In the genomic region with DNA sequence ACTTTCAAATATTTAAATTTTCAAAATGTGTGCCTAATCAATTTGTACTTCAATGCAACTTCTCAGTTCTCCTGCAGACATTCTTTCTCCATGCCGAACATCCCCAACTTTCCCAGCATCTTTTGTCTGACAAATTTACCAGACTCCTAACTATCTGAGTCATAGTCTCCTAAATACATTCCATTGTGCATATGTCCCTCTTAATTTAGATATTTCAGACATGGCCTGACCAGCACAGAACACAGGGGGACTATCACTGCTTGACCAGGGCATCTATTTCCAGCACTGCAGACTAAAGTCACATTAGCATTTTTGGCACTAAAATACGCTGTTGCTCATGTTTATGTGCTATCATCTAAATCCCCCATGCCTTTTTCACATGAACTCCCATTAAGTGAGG, we compare ENCODE assay signal across 17 cellular contexts.
A peak's percentile ranks its signal among the peaks of the same experiment; 100 is the strongest.
DNase-seq lines count a peak whose midpoint lies in the region; ATAC-seq and TF ChIP-seq lines count a peak whose summit lies in the region.
"Had no signal": no experiment of that assay in that cellular context is flagged by ENCODE, and none has a peak within 500 bp of the region (broad histone marks: within the 10 kb centered on the region; RNA-seq: fewer than 3 reads in every experiment).

No MANE protein-coding gene starts in this region.

- H4K20me1 ChIP-seq in neural progenitor cell (ENCODE audit: low read depth) = no peaks in the 10 kb centered on the region

- H3K4me1 Mint-ChIP-seq in neural progenitor cell = peaks cover 4% of the 10 kb centered on the region
- H3K4me1 Mint-ChIP-seq: activated CD4-positive, alpha-beta T cell treated with anti-CD3 and anti-CD28 coated beads, Interleukin-2, amount 10 ng/mL, durations not matched to agents 24 days and 14 days; central memory CD8-positive, alpha-beta T cell; immature natural killer cell had no signal

- no peak overlapping the region for H2AFZ ChIP-seq in neural progenitor cell (replicated peaks)

- intact Hi-C loops in left cardiac atrium (cut with DNase I) = no loop called here

- H3K9me3 ChIP-seq in right atrium auricular region (no peaks in the 10 kb centered on the region), neural progenitor cell (ENCODE audit: low read depth) (no peaks in the 10 kb centered on the region)
- H3K9me3 ChIP-seq: A549, upper lobe of left lung had no signal

- H3K27ac ChIP-seq in right atrium auricular region (no peak overlapping the region), neural progenitor cell (no peak overlapping the region)
- H3K27ac ChIP-seq: A549, upper lobe of left lung had no signal

- H3F3A ChIP-seq in neural progenitor cell (ENCODE audit: low read depth) = no peaks in the 10 kb centered on the region

- no peak overlapping the region for H3K9ac ChIP-seq in neural progenitor cell

- H3K4me1 ChIP-seq in right atrium auricular region (peaks cover 0 to 13% of the 10 kb centered on the region in 2 donors), neural progenitor cell (no peaks in the 10 kb centered on the region)
- H3K4me1 ChIP-seq: A549 had no signal

- H3K27ac Mint-ChIP-seq in neural progenitor cell = no peak overlapping the region
- H3K27ac Mint-ChIP-seq: activated CD4-positive, alpha-beta T cell treated with anti-CD3 and anti-CD28 coated beads, Interleukin-2, amount 10 ng/mL, durations not matched to agents 24 days and 14 days; activated T-helper 2 cell treated with anti-CD3 and anti-CD28 coated beads, Interferon-gamma antibody, Interleukin-2, Interleukin-4, amounts not matched to agents 10 μg/mL and 5 μg/mL and 100 μg/mL, durations not matched to agents 14 hours and 24 hours and 36 hours; immature natural killer cell had no signal

- TF ChIP-seq CTCF in right atrium auricular region (IDR thresholded peaks at IDR 0.05) (no peak), astrocyte of the cerebellum (IDR thresholded peaks at IDR 0.05; ENCODE audit: low read depth, low read length, missing control alignments) (no peak), kidney epithelial cell (IDR thresholded peaks at IDR 0.05; ENCODE audit: insufficient read depth, low read length, poor library complexity, severe bottlenecking) (no peak), neural progenitor cell (IDR thresholded peaks at IDR 0.05) (no peak)

- H3K36me3 ChIP-seq in right atrium auricular region (no peaks in the 10 kb centered on the region), kidney epithelial cell (ENCODE audit: control insufficient read depth, insufficient read depth, low read length) (no peaks in the 10 kb centered on the region), neural progenitor cell (no peaks in the 10 kb centered on the region)

- H3K4me3 ChIP-seq in right atrium auricular region = no peak overlapping the region
- H3K4me3 ChIP-seq in astrocyte of the cerebellum (ENCODE audit: low read depth, low read length) = no peak overlapping the region
- H3K4me3 ChIP-seq in kidney epithelial cell (ENCODE audit: low read depth, low read length) = no peak overlapping the region
- H3K4me3 ChIP-seq in neural progenitor cell = no peak overlapping the region
- H3K4me3 ChIP-seq: A549, upper lobe of left lung had no signal

- H3K27me3 ChIP-seq in right atrium auricular region (no peaks in the 10 kb centered on the region), kidney epithelial cell (ENCODE audit: control insufficient read depth, insufficient read depth, low read length) (no peaks in the 10 kb centered on the region), neural progenitor cell (no peaks in the 10 kb centered on the region)
- H3K27me3 ChIP-seq: upper lobe of left lung had no signal

- peak; percentile 29 to 57 for ATAC-seq in left cardiac atrium
- ATAC-seq in HG02678 (IDR thresholded peaks at IDR 0.05; ENCODE audit: unreplicated experiment) = no peak
- ATAC-seq: A549, esophagus mucosa had no signal

- in situ Hi-C loops in astrocyte of the cerebellum (cut with HindIII; ENCODE audit: low sequenced_read_pairs) = no loop called here

- DNase-seq in left cardiac atrium (no peak), right atrium auricular region (ENCODE audit: low spot score) (no peak), astrocyte of the cerebellum (ENCODE audit: low read depth) (peak; percentile 49), kidney epithelial cell (ENCODE audit: low read depth) (peak; percentile 38), LoVo (ENCODE audit: low spot score) (no peak), SHP77 treated with DMSO at 0.1 percent for 48 hours (lab: John Stamatoyannopoulos, UW) (no peak), neural progenitor cell (ENCODE audit: low spot score) (no peak)
- DNase-seq: activated CD4-positive, alpha-beta T cell treated with anti-CD3 and anti-CD28 coated beads, Interleukin-2, amount 10 ng/mL, durations not matched to agents 24 days and 14 days; DMS79 treated with DMSO at 0.1 percent for 48 hours; immature natural killer cell; stimulated activated CD4-positive, alpha-beta T cell treated with anti-CD3 and anti-CD28 coated beads, Interleukin-12 subunit alpha, Interleukin-12 subunit beta, amount 100 ng/mL, for 4 hours; upper lobe of left lung had no signal

- H3K4me2 ChIP-seq in neural progenitor cell = no peak overlapping the region
- H3K4me2 ChIP-seq: A549 had no signal

- no peaks in the 10 kb centered on the region for H3K79me2 ChIP-seq in neural progenitor cell (ENCODE audit: low read depth)

- H3K4me3 Mint-ChIP-seq in neural progenitor cell = no peak overlapping the region
- H3K4me3 Mint-ChIP-seq: activated CD4-positive, alpha-beta T cell treated with anti-CD3 and anti-CD28 coated beads, Interleukin-2, amount 10 ng/mL, durations not matched to agents 24 days and 14 days; central memory CD8-positive, alpha-beta T cell; immature natural killer cell had no signal

- no peaks in the 10 kb centered on the region for H3K36me3 Mint-ChIP-seq in neural progenitor cell
- H3K36me3 Mint-ChIP-seq: immature natural killer cell had no signal

- no peaks in the 10 kb centered on the region for H3K9me3 Mint-ChIP-seq in neural progenitor cell
- H3K9me3 Mint-ChIP-seq: activated CD4-positive, alpha-beta T cell treated with anti-CD3 and anti-CD28 coated beads, Interleukin-2, amount 10 ng/mL, durations not matched to agents 24 days and 14 days; activated T-helper 2 cell treated with anti-CD3 and anti-CD28 coated beads, Interferon-gamma antibody, Interleukin-2, Interleukin-4, amounts not matched to agents 10 μg/mL and 5 μg/mL and 100 μg/mL, durations not matched to agents 14 hours and 24 hours and 36 hours; central memory CD8-positive, alpha-beta T cell; immature natural killer cell had no signal

- no peaks in the 10 kb centered on the region for H3K27me3 Mint-ChIP-seq in neural progenitor cell (ENCODE audit: insufficient read depth, low read depth)
- H3K27me3 Mint-ChIP-seq: activated CD4-positive, alpha-beta T cell treated with anti-CD3 and anti-CD28 coated beads, Interleukin-2, amount 10 ng/mL, durations not matched to agents 24 days and 14 days; central memory CD8-positive, alpha-beta T cell had no signal

Comparison
In these comparisons a context has a peak if more than half of its experiments do, and no peak if none do; other contexts are left out.
1. DNase-seq: peak in astrocyte of the cerebellum (single experiment) and kidney epithelial cell (single experiment); none in left cardiac atrium (single experiment), right atrium auricular region (single experiment), LoVo (single experiment), SHP77 treated with DMSO at 0.1 percent for 48 hours (single experiment) and neural progenitor cell (single experiment).